Comparison of ENCODE assay signal across 30 cellular contexts in the genomic region with DNA sequence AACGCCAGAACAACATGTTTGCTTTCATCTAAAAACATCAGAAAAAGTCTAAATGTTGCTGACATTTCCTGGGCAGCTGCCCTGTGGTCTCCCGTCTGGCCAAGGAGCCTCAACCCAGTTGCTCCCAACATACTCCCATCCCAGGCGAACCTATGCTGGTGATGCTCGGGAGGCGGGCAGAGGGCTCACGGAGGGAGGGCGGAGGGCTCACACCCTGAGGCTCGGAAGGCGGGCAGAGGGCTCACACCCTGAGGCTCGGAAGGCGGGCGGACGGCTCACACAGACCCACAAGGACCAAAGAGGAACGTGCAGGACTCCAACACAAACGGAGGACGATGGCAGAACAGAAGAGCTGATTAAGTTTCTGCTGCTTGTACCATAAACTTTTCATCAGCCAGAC.
DNase-seq lines count a peak whose midpoint lies in the region; ATAC-seq, FAIRE-seq and TF ChIP-seq lines count a peak whose summit lies in the region.
"Had no signal": no experiment of that assay in that cellular context is flagged by ENCODE, and none has a peak within 500 bp of the region (broad histone marks: within the 10 kb centered on the region; RNA-seq: fewer than 3 reads in every experiment).

No MANE protein-coding gene starts in this region.

- H3K27ac ChIP-seq in HepG2 (ENCODE audit: extremely low read length, insufficient read depth, low read length) (no peak overlapping the region), right lobe of liver (peak overlapping the region in 1 of 3 donors; percentile 43), body of pancreas (peak overlapping the region; percentile 53 to 85 (median 76)), neutrophil (peak overlapping the region; percentile 86)
- H3K27ac ChIP-seq: SJCRH30, uterus had no signal

- intact Hi-C loops in HepG2 (cut with micrococcal nuclease; ENCODE audit: unreplicated experiment) = no loop called here
- intact Hi-C loops in right lobe of liver (cut with DNase I) = no loop called here
- intact Hi-C loops in body of pancreas (cut with DNase I) = no loop called here

- in situ Hi-C loops in HepG2 (cut with HindIII; ENCODE audit: extremely low pct_ligation_motif_present, low pct_unique_long_range_greater_than_20kb) = no loop called here

- no peaks in the 10 kb centered on the region for H3K27me3 Mint-ChIP-seq in osteocyte (ENCODE audit: unreplicated experiment)
- H3K27me3 Mint-ChIP-seq: activated CD4-positive, alpha-beta T cell treated with anti-CD3 and anti-CD28 coated beads, Interleukin-2, amount 10 ng/mL, durations not matched to agents 24 days and 14 days; CD8-positive, alpha-beta memory T cell had no signal

- no peak overlapping the region for H3K4me3 Mint-ChIP-seq in osteocyte (ENCODE audit: unreplicated experiment)
- H3K4me3 Mint-ChIP-seq: activated CD4-positive, alpha-beta T cell treated with anti-CD3 and anti-CD28 coated beads, Interleukin-2, amount 10 ng/mL, durations not matched to agents 24 days and 14 days; nephron had no signal

- TF ChIP-seq CTCF in HepG2 (CRISPR knock-in tag; IDR thresholded peaks at IDR 0.05) (no peak), right lobe of liver (IDR thresholded peaks at IDR 0.05) (no peak), body of pancreas (IDR thresholded peaks at IDR 0.05) (no peak), neutrophil (IDR thresholded peaks at IDR 0.05) (no peak), osteocyte (IDR thresholded peaks at IDR 0.05) (no peak)

- no peak overlapping the region for H3K9ac ChIP-seq in HepG2 (ENCODE audit: insufficient read depth, low read depth, low read length)

- no peaks in the 10 kb centered on the region for H3K27me3 ChIP-seq in HepG2 (ENCODE audit: control insufficient read depth in 1 of 2, insufficient read depth in 2 of 2, low read length in 2 of 2)
- no peaks in the 10 kb centered on the region for H3K27me3 ChIP-seq in right lobe of liver
- H3K27me3 ChIP-seq in body of pancreas = no peaks in the 10 kb centered on the region
- H3K27me3 ChIP-seq in neutrophil = no peaks in the 10 kb centered on the region
- H3K27me3 ChIP-seq: SJCRH30, spleen, uterus had no signal

- POLR2A ChIA-PET in HepG2 (lab: Yijun Ruan, JAX) = no interaction called here

- ATAC-seq in HepG2 = no peak
- no peak for ATAC-seq in right lobe of liver
- ATAC-seq in body of pancreas = no peak
- ATAC-seq in GM21360 (IDR thresholded peaks at IDR 0.05; ENCODE audit: unreplicated experiment) = no peak
- ATAC-seq in HG03571 (IDR thresholded peaks at IDR 0.05; ENCODE audit: unreplicated experiment) = no peak
- no peak for ATAC-seq in GM18520 (IDR thresholded peaks at IDR 0.05; ENCODE audit: unreplicated experiment)
- ATAC-seq: GM12878 had no signal

- DNase-seq in HepG2 (ENCODE audit: low spot score) (no peak), right lobe of liver (no peak), body of pancreas (no peak), osteocyte (ENCODE audit: extremely low spot score, unreplicated experiment) (no peak)
- DNase-seq: ACHN; activated CD4-positive, alpha-beta T cell treated with anti-CD3 and anti-CD28 coated beads, Interleukin-2, amount 10 ng/mL, durations not matched to agents 24 days and 14 days; activated gamma-delta T cell treated with Interleukin-2 at 50 U/mL for 16 hours; amygdala; CD8-positive, alpha-beta memory T cell; central memory CD4-positive, alpha-beta T cell; foreskin melanocyte; GOT3; Karpas-422; mesenchymal stem cell; NCI-H1048; NCI-H187 treated with DMSO at 0.1 percent for 48 hours; OCI-M1; SJCRH30; spleen; stimulated activated CD4-positive, alpha-beta T cell treated with anti-CD3 and anti-CD28 coated beads, Interleukin-4, amount 100 ng/mL, for 24 hours; T-helper 1 cell; uterus had no signal

- no peak for TF ChIP-seq RAD21 in HepG2 (CRISPR knock-in tag; IDR thresholded peaks at IDR 0.05)

- H3K79me2 ChIP-seq in HepG2 (ENCODE audit: insufficient read depth, low read length) = peaks cover 95% of the 10 kb centered on the region

- 95% methylated on average over 16 of the region's 16 CpGs for WGBS in HepG2 (ENCODE audit: low lambda C conversion rate)
- 62% methylated on average over 11 of the region's 16 CpGs for WGBS in right lobe of liver (ENCODE audit: insufficient coverage, low coverage, low lambda C conversion rate, missing lambda C conversion rate)
- WGBS in body of pancreas, 2 donors = 79 to 87% methylated on average over 16 of the region's 16 CpGs

- TF ChIP-seq EP300 in HepG2 (IDR thresholded peaks at IDR 0.05; ENCODE audit: low read depth in 2 of 2, low read length in 2 of 2) (no peak), HepG2 (CRISPR knock-in tag; IDR thresholded peaks at IDR 0.05; ENCODE audit: borderline replicate concordance) (no peak)

- no peak overlapping the region for H3K4me2 ChIP-seq in HepG2 (ENCODE audit: low read depth, low read length)

- no TSS peak for BruUV-seq in HepG2 (replicated peaks; lab: Mats Ljungman, UMichigan)

- peaks cover 9% of the 10 kb centered on the region for H3K36me3 Mint-ChIP-seq in osteocyte (ENCODE audit: unreplicated experiment)

- H3K9me3 ChIP-seq in HepG2 (ENCODE audit: low read length) (no peaks in the 10 kb centered on the region), right lobe of liver (no peaks in the 10 kb centered on the region), body of pancreas (no peaks in the 10 kb centered on the region), neutrophil (no peaks in the 10 kb centered on the region)
- H3K9me3 ChIP-seq: SJCRH30, spleen, uterus had no signal

- FAIRE-seq in HepG2 (lab: Jason Lieb, UNC) = no peak
- FAIRE-seq: GM12878, GM19239, HTR-8/SVneo had no signal

- TF ChIP-seq POLR2A in HepG2 (IDR thresholded peaks at IDR 0.05; ENCODE audit: insufficient read depth in 1 of 2, low read depth in 2 of 2, low read length in 2 of 2) (no peak), right lobe of liver (IDR thresholded peaks at IDR 0.05) (no peak), body of pancreas (IDR thresholded peaks at IDR 0.05) (no peak)

- H3K4me1 Mint-ChIP-seq in osteocyte (ENCODE audit: unreplicated experiment) = peaks cover 57% of the 10 kb centered on the region

- peaks cover 96% of the 10 kb centered on the region for H4K20me1 ChIP-seq in HepG2 (ENCODE audit: insufficient read depth, low read length)

- H3K36me3 ChIP-seq in HepG2 (replicated peaks in 1 of 2; ENCODE audit: control insufficient read depth in 1 of 2, insufficient read depth in 2 of 2, low read length in 2 of 2) = peaks cover 19 to 38% of the 10 kb centered on the region in 2 experiments
- H3K36me3 ChIP-seq in right lobe of liver = no peaks in the 10 kb centered on the region
- no peaks in the 10 kb centered on the region for H3K36me3 ChIP-seq in body of pancreas (replicated peaks in 1 of 2; ENCODE audit: insufficient read depth in 1 of 2, low read depth in 2 of 2)
- peaks cover 8% of the 10 kb centered on the region for H3K36me3 ChIP-seq in neutrophil
- H3K36me3 ChIP-seq: uterus had no signal

- H3K4me1 ChIP-seq in HepG2 (ENCODE audit: insufficient read depth, low read length) (peaks cover 66% of the 10 kb centered on the region), right lobe of liver (peaks cover 0 to 80% (median 29%) of the 10 kb centered on the region in 4 donors), body of pancreas (peaks cover 72% of the 10 kb centered on the region), neutrophil (ENCODE audit: control insufficient read depth in 1 of 2, insufficient read depth in 1 of 2, low read depth in 1 of 2, low read length in 1 of 2) (peaks cover 79 to 83% of the 10 kb centered on the region in 2 experiments)

- H3K4me3 ChIP-seq in HepG2 (replicated peaks in 1 of 3; ENCODE audit: insufficient read depth in 1 of 3, low read depth in 2 of 3, low read length in 3 of 3) (no peak overlapping the region), right lobe of liver (no peak overlapping the region), body of pancreas (no peak overlapping the region), neutrophil (ENCODE audit: low read depth in 1 of 2, low read length in 1 of 2) (no peak overlapping the region)
- H3K4me3 ChIP-seq: GM12878, SJCRH30, spleen, uterus had no signal

- no peaks in the 10 kb centered on the region for H3K9me3 Mint-ChIP-seq in osteocyte (ENCODE audit: unreplicated experiment)
- H3K9me3 Mint-ChIP-seq: activated CD4-positive, alpha-beta T cell treated with anti-CD3 and anti-CD28 coated beads, Interleukin-2, amount 10 ng/mL, durations not matched to agents 24 days and 14 days; CD8-positive, alpha-beta memory T cell; nephron had no signal

- CTCF ChIA-PET in HepG2 (lab: Yijun Ruan, JAX; ENCODE audit: low intra/inter-chr PET ratio, low total read pairs) = no interaction called here

- no peak overlapping the region for H3K27ac Mint-ChIP-seq in osteocyte (ENCODE audit: unreplicated experiment)
- H3K27ac Mint-ChIP-seq: activated CD4-positive, alpha-beta T cell treated with anti-CD3 and anti-CD28 coated beads, Interleukin-2, amount 10 ng/mL, durations not matched to agents 24 days and 14 days had no signal

- H2AFZ ChIP-seq in HepG2 (ENCODE audit: low read length) = no peak overlapping the region

TF ChIP-seq in HepG2, 621 proteins besides CTCF, POLR2A, EP300 and RAD21:
- peak; percentile 79 for TF ChIP-seq RBM22 (optimal IDR thresholded peaks at IDR 0.05; ENCODE audit: low read length)
- TF ChIP-seq SAFB2 (CRISPR knock-in tag; IDR thresholded peaks at IDR 0.05; ENCODE audit: borderline replicate concordance, low read depth) = no peak
